ENCODE assay signal across 1 cellular context in the genomic region with DNA sequence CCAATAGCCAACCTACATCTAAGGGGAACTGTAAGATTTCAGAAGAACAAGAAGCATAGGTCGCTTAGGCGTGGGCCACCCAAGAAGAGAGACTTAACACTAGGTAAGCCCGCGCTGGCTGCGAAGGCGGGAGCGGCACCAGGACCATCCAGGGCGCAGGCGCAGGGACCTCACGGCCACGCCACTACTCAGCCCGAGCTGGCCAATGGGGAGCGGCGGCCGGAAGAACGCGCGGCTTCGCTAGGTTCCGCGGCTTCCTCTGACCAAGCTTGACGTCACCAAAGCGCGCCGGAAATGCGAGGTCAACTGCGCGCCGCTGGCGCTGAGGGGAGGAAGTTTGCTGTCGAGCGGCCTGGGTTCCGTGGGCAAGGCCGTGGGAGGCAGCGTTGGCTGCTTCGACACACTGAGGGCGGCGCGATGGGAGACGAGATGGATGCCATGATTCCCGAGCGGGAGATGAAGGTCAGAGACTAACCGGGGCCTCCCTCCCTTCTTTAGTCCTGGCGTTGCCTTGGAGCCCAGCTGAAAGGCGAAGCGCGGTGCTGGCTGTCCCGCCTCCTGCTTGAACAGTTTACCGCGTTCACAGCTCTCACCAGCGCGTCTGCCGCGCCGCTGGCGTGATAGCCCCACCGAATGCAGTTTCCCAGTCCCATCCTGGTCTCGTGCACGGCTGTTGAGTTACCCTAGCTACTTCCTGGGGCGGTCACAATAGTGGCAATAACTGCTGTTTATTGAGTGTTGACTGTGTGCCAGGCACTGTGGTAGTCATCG.
A peak's percentile ranks its signal among the peaks of the same experiment; 100 is the strongest.
TF ChIP-seq lines count a peak whose summit lies in the region.

A gene (plus strand): TSS at position 299 of the 771 bp plus-strand sequence. CDS start 119 bp downstream, at position 418.

TF ChIP-seq in WTC11, 78 proteins besides CTCF, POLR2A, EP300 and RAD21 (continued from another document):
- TF ChIP-seq, protein P1, sequence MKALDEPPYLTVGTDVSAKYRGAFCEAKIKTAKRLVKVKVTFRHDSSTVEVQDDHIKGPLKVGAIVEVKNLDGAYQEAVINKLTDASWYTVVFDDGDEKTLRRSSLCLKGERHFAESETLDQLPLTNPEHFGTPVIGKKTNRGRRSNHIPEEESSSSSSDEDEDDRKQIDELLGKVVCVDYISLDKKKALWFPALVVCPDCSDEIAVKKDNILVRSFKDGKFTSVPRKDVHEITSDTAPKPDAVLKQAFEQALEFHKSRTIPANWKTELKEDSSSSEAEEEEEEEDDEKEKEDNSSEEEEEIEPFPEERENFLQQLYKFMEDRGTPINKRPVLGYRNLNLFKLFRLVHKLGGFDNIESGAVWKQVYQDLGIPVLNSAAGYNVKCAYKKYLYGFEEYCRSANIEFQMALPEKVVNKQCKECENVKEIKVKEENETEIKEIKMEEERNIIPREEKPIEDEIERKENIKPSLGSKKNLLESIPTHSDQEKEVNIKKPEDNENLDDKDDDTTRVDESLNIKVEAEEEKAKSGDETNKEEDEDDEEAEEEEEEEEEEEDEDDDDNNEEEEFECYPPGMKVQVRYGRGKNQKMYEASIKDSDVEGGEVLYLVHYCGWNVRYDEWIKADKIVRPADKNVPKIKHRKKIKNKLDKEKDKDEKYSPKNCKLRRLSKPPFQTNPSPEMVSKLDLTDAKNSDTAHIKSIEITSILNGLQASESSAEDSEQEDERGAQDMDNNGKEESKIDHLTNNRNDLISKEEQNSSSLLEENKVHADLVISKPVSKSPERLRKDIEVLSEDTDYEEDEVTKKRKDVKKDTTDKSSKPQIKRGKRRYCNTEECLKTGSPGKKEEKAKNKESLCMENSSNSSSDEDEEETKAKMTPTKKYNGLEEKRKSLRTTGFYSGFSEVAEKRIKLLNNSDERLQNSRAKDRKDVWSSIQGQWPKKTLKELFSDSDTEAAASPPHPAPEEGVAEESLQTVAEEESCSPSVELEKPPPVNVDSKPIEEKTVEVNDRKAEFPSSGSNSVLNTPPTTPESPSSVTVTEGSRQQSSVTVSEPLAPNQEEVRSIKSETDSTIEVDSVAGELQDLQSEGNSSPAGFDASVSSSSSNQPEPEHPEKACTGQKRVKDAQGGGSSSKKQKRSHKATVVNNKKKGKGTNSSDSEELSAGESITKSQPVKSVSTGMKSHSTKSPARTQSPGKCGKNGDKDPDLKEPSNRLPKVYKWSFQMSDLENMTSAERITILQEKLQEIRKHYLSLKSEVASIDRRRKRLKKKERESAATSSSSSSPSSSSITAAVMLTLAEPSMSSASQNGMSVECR (CRISPR knock-in tag; IDR thresholded peaks at IDR 0.05; ENCODE audit: borderline replicate concordance): peak; percentile 95; the same call in 1 of the 2 replicates
- no peak for TF ChIP-seq TCF7 (CRISPR knock-in tag; IDR thresholded peaks at IDR 0.05; ENCODE audit: low read depth)
- peak; percentile 95 for TF ChIP-seq GABPB1 (CRISPR knock-in tag; IDR thresholded peaks at IDR 0.05)
TF ChIP-seq in WTC11: peak in this region for 20.
